ENCODE assay signal across 10 cellular contexts in the genomic region with DNA sequence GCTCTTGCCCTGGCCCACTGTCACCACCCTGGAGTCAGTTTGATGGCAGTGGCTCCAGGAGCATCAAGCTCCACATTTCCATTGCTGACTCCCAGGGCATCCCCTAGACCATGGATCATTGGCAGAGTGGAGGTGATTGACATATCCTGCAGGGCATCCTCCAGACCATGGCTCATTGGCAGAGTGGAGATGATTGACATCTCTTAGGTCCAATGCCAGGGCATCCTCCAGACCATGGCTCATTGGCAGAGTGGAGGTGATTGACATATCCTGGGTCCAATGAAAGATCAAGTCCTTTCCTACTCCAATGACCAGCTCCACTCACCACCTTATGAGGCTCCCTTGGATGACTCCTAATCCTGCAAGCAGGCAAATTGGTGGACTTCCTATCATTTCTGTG.
DNase-seq lines count a peak whose midpoint lies in the region; ATAC-seq, FAIRE-seq and TF ChIP-seq lines count a peak whose summit lies in the region.
"Had no signal": no experiment of that assay in that cellular context is flagged by ENCODE, and none has a peak within 500 bp of the region (broad histone marks: within the 10 kb centered on the region; RNA-seq: fewer than 3 reads in every experiment).

No MANE protein-coding gene starts in this region.

- no peak overlapping the region for H3K4me3 Mint-ChIP-seq in activated naive CD8-positive, alpha-beta T cell treated with anti-CD3 and anti-CD28 coated beads, Interleukin-2, amount 50 U/mL, for 24 hours
- no peak overlapping the region for H3K4me3 Mint-ChIP-seq in activated naive CD8-positive, alpha-beta T cell treated with anti-CD3 and anti-CD28 coated beads for 36 hours
- H3K4me3 Mint-ChIP-seq: central memory CD8-positive, alpha-beta T cell had no signal

- H2AFZ ChIP-seq in PC-3 (ENCODE audit: low read length) (no peak overlapping the region), endothelial cell of umbilical vein (ENCODE audit: low read depth, low read length) (no peak overlapping the region)

- no peaks in the 10 kb centered on the region for H3F3A ChIP-seq in PC-3 (ENCODE audit: low read length, unreplicated experiment)

- no peak overlapping the region for H3K27ac Mint-ChIP-seq in activated naive CD8-positive, alpha-beta T cell treated with anti-CD3 and anti-CD28 coated beads, Interleukin-2, amount 50 U/mL, for 24 hours
- H3K27ac Mint-ChIP-seq in activated naive CD8-positive, alpha-beta T cell treated with anti-CD3 and anti-CD28 coated beads for 36 hours, result no peak overlapping the region

- no peaks in the 10 kb centered on the region for H3K9me2 ChIP-seq in PC-3 (replicated peaks; ENCODE audit: low read length)

- TF ChIP-seq CTCF in PC-3 (conservative IDR thresholded peaks at IDR 0.05; ENCODE audit: low read depth, low read length) (no peak), endothelial cell of umbilical vein (IDR thresholded peaks at IDR 0.05; ENCODE audit: extremely low read depth in 1 of 2, insufficient read depth in 1 of 2, low read depth in 1 of 2, low read length in 2 of 2) (no peak), GM10266 (IDR thresholded peaks at IDR 0.05; ENCODE audit: control insufficient read depth, insufficient read depth, low read depth, missing control alignments) (no peak)

- POLR2A ChIA-PET in PC-3 (lab: Charles Lee; ENCODE audit: unreplicated experiment) (no interaction called here), endothelial cell of umbilical vein (lab: Charles Lee) (interaction anchor here (2.1 kb wide), 1 partner anchor 17 kb away, joined by 6 read pairs; no protein-coding TSS in a partner anchor)

- H3K4me3 ChIP-seq in PC-3 (ENCODE audit: low read length), result no peak overlapping the region
- H3K4me3 ChIP-seq in endothelial cell of umbilical vein (replicated peaks in 1 of 3; ENCODE audit: insufficient read depth in 1 of 3, low read depth in 1 of 3, low read length in 3 of 3), result no peak overlapping the region
- H3K4me3 ChIP-seq in small intestine (ENCODE audit: low read depth in 1 of 2, low read length in 2 of 2), result no peak overlapping the region

- H3K9ac ChIP-seq in PC-3 (ENCODE audit: low read length) (no peak overlapping the region), endothelial cell of umbilical vein (replicated peaks; ENCODE audit: extremely low read depth, insufficient read depth, low read length) (no peak overlapping the region)

- BruUV-seq in PC-3 (replicated peaks; lab: Mats Ljungman, UMichigan) (no TSS peak), endothelial cell of umbilical vein (replicated peaks; lab: Mats Ljungman, UMichigan) (no TSS peak)

- dilution Hi-C loops in endothelial cell of umbilical vein (cut with MboI; ENCODE audit: extremely low pct_ligation_motif_present, low sequenced_read_pairs), result no loop called here

- no peaks in the 10 kb centered on the region for H3K4me1 ChIP-seq in PC-3 (ENCODE audit: insufficient read depth, low read length)
- H3K4me1 ChIP-seq in endothelial cell of umbilical vein (ENCODE audit: control insufficient read depth, extremely low read depth, insufficient read depth, low read length), result peaks cover 15% of the 10 kb centered on the region
- H3K4me1 ChIP-seq in small intestine (ENCODE audit: control insufficient read depth in 2 of 2, insufficient read depth in 1 of 2, low read depth in 1 of 2, low read length in 1 of 2), result no peaks in the 10 kb centered on the region

- no peaks in the 10 kb centered on the region for H3K27me3 ChIP-seq in PC-3 (ENCODE audit: low read length)
- no peaks in the 10 kb centered on the region for H3K27me3 ChIP-seq in endothelial cell of umbilical vein (ENCODE audit: control insufficient read depth in 2 of 2, insufficient read depth in 2 of 2, low read length in 2 of 2)
- peaks cover 0 to 7% of the 10 kb centered on the region in 2 donors for H3K27me3 ChIP-seq in small intestine (ENCODE audit: control insufficient read depth in 2 of 2, insufficient read depth in 2 of 2, low read length in 2 of 2)

- FAIRE-seq in endothelial cell of umbilical vein (lab: Jason Lieb, UNC), result peak; percentile 85
- FAIRE-seq in small intestine (lab: Jason Lieb, UNC), result no peak

- H3K4me2 ChIP-seq in PC-3 (ENCODE audit: low read length) (no peak overlapping the region), endothelial cell of umbilical vein (ENCODE audit: insufficient read depth, low read length) (no peak overlapping the region)

- no peak for DNase-seq in activated naive CD8-positive, alpha-beta T cell treated with anti-CD3 and anti-CD28 coated beads, Interleukin-2, amount 50 U/mL, for 24 hours
- no peak for DNase-seq in activated naive CD8-positive, alpha-beta T cell treated with anti-CD3 and anti-CD28 coated beads for 36 hours
- DNase-seq in PC-3, result peak; percentile 56
- peak; percentile 82 for DNase-seq in endothelial cell of umbilical vein (ENCODE audit: low read depth, low spot score)
- DNase-seq in small intestine, result peak; percentile 4
- no peak for DNase-seq in NCI-H2196 (lab: John Stamatoyannopoulos, UW; ENCODE audit: unreplicated experiment)
- DNase-seq in DMS79 treated with DMSO at 0.1 percent for 48 hours (lab: John Stamatoyannopoulos, UW), result no peak
- no peak for DNase-seq in GM10266 (ENCODE audit: extremely low spot score)
- DNase-seq: activated T-cell treated with anti-CD3 and anti-CD28 coated beads for 4 hours had no signal

- peaks cover 30% of the 10 kb centered on the region for H3K27me3 Mint-ChIP-seq in activated naive CD8-positive, alpha-beta T cell treated with anti-CD3 and anti-CD28 coated beads, Interleukin-2, amount 50 U/mL, for 24 hours
- peaks cover 43% of the 10 kb centered on the region for H3K27me3 Mint-ChIP-seq in activated naive CD8-positive, alpha-beta T cell treated with anti-CD3 and anti-CD28 coated beads for 36 hours

- no peak for TF ChIP-seq POLR2A in endothelial cell of umbilical vein (IDR thresholded peaks at IDR 0.05; ENCODE audit: low read depth, low read length)

- no peaks in the 10 kb centered on the region for H3K9me3 Mint-ChIP-seq in activated naive CD8-positive, alpha-beta T cell treated with anti-CD3 and anti-CD28 coated beads, Interleukin-2, amount 50 U/mL, for 24 hours
- no peaks in the 10 kb centered on the region for H3K9me3 Mint-ChIP-seq in activated naive CD8-positive, alpha-beta T cell treated with anti-CD3 and anti-CD28 coated beads for 36 hours
- H3K9me3 Mint-ChIP-seq: central memory CD8-positive, alpha-beta T cell had no signal

- H3K4me1 Mint-ChIP-seq in activated naive CD8-positive, alpha-beta T cell treated with anti-CD3 and anti-CD28 coated beads, Interleukin-2, amount 50 U/mL, for 24 hours, result no peaks in the 10 kb centered on the region
- no peaks in the 10 kb centered on the region for H3K4me1 Mint-ChIP-seq in activated naive CD8-positive, alpha-beta T cell treated with anti-CD3 and anti-CD28 coated beads for 36 hours
- H3K4me1 Mint-ChIP-seq: central memory CD8-positive, alpha-beta T cell had no signal

- CTCF ChIA-PET in PC-3 (lab: Charles Lee), result no interaction called here
- CTCF ChIA-PET in endothelial cell of umbilical vein (lab: Charles Lee), result interaction anchor here (1.8 to 2.9 kb wide), 2 partner anchors 17 to 51 kb away, joined by 6 to 12 read pairs; no protein-coding TSS in a partner anchor

- ATAC-seq in activated naive CD8-positive, alpha-beta T cell treated with anti-CD3 and anti-CD28 coated beads, Interleukin-2, amount 50 U/mL, for 24 hours, result peak; percentile 49
- ATAC-seq in PC-3, result peak; percentile 40; the same call in 1 of the 2 replicates

- H3K36me3 ChIP-seq in PC-3 (ENCODE audit: low read depth, low read length) (no peaks in the 10 kb centered on the region), endothelial cell of umbilical vein (ENCODE audit: control insufficient read depth in 2 of 2, extremely low read depth in 1 of 2, insufficient read depth in 2 of 2, low read length in 2 of 2) (no peaks in the 10 kb centered on the region), small intestine (ENCODE audit: control insufficient read depth in 2 of 2, insufficient read depth in 2 of 2, low read length in 2 of 2) (no peaks in the 10 kb centered on the region)

- H3K79me2 ChIP-seq in PC-3 (ENCODE audit: low read length) (no peaks in the 10 kb centered on the region), endothelial cell of umbilical vein (ENCODE audit: control insufficient read depth, insufficient read depth, low read length) (no peaks in the 10 kb centered on the region)

- intact Hi-C loops in PC-3 (cut with micrococcal nuclease) (no loop called here), endothelial cell of umbilical vein (cut with micrococcal nuclease) (loop anchor here (2.0 kb wide), 2 partner anchors 26 to 68 kb away; no protein-coding TSS in a partner anchor)

- H3K9me3 ChIP-seq in PC-3 (ENCODE audit: low read length) (no peaks in the 10 kb centered on the region), endothelial cell of umbilical vein (replicated peaks; ENCODE audit: control insufficient read depth, insufficient read depth, low read length) (no peaks in the 10 kb centered on the region), small intestine (ENCODE audit: control insufficient read depth, low read depth) (no peaks in the 10 kb centered on the region)

- no peaks in the 10 kb centered on the region for H3K9me1 ChIP-seq in endothelial cell of umbilical vein (replicated peaks; ENCODE audit: control insufficient read depth, extremely low read depth, insufficient read depth, low read length)

- no peaks in the 10 kb centered on the region for H3K36me3 Mint-ChIP-seq in activated naive CD8-positive, alpha-beta T cell treated with anti-CD3 and anti-CD28 coated beads, Interleukin-2, amount 50 U/mL, for 24 hours (ENCODE audit: low read depth)
- no peaks in the 10 kb centered on the region for H3K36me3 Mint-ChIP-seq in activated naive CD8-positive, alpha-beta T cell treated with anti-CD3 and anti-CD28 coated beads for 36 hours

- H3K27ac ChIP-seq in PC-3 (ENCODE audit: low read length) (no peak overlapping the region), endothelial cell of umbilical vein (ENCODE audit: insufficient read depth, low read depth, low read length) (no peak overlapping the region), small intestine (ENCODE audit: low read depth in 1 of 2, low read length in 1 of 2) (no peak overlapping the region)

- H4K20me1 ChIP-seq in PC-3 (ENCODE audit: low read length), result no peaks in the 10 kb centered on the region
- no peaks in the 10 kb centered on the region for H4K20me1 ChIP-seq in endothelial cell of umbilical vein (replicated peaks; ENCODE audit: control insufficient read depth, extremely low read depth, insufficient read depth, low read length)

TF ChIP-seq in endothelial cell of umbilical vein, 7 proteins besides CTCF, POLR2A, EP300 and RAD21 (continues in another document):
- TF ChIP-seq MYC (IDR thresholded peaks at IDR 0.05; ENCODE audit: low read depth, low read length), result no peak
- TF ChIP-seq JUN (IDR thresholded peaks at IDR 0.05; ENCODE audit: borderline replicate concordance, insufficient read depth, insufficient read length, low read depth), result no peak
- TF ChIP-seq MAX (IDR thresholded peaks at IDR 0.05; ENCODE audit: insufficient read depth, insufficient read length), result no peak
- no peak for TF ChIP-seq EZH2 (IDR thresholded peaks at IDR 0.05; ENCODE audit: borderline replicate concordance, low read depth, low read length, severe bottlenecking)
- TF ChIP-seq POLR2AphosphoS5 (IDR thresholded peaks at IDR 0.05; ENCODE audit: insufficient read depth, low read depth, low read length), result no peak

Comparison
In these comparisons a context has a peak if more than half of its experiments do, and no peak if none do; other contexts are left out.
1. DNase-seq: peak in PC-3 (single experiment), endothelial cell of umbilical vein (single experiment) and small intestine (single experiment); none in activated naive CD8-positive, alpha-beta T cell treated with anti-CD3 and anti-CD28 coated beads, Interleukin-2, amount 50 U/mL, for 24 hours (single experiment), activated naive CD8-positive, alpha-beta T cell treated with anti-CD3 and anti-CD28 coated beads for 36 hours (single experiment), NCI-H2196 (single experiment), DMS79 treated with DMSO at 0.1 percent for 48 hours (single experiment) and GM10266 (single experiment).